In the genomic region with DNA sequence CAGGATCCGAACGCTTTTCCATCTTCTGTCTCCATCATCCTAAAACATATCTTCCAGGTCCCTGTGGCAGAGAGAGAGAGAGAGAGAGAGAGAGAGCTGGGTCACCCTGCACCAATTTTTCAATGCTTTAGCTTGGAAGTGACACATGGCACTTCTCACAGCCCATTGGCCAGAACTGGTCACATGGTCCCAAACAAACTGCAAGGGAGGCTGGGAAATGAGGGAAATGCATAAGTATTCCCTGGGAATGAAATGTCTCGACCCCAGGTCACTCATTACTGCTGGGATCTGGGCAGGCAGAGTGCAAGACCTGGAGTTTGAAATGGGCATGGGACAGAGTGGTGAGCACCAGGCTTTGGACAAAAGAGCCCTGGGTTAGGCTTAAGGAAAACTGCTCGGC, we compare ENCODE assay signal across 6 cellular contexts.
"Had no signal": no experiment of that assay in that cellular context is flagged by ENCODE, and none has a peak within 500 bp of the region (broad histone marks: within the 10 kb centered on the region; RNA-seq: fewer than 3 reads in every experiment).

No MANE protein-coding gene starts in this region.

- H3K9me3 ChIP-seq: testis, upper lobe of right lung had no signal

- H3K27ac ChIP-seq: testis, upper lobe of right lung had no signal

- H3K36me3 ChIP-seq: upper lobe of right lung had no signal

- H3K4me1 ChIP-seq: testis had no signal

- DNase-seq: hippocampal formation, kidney glomerular epithelial cell, SW 1271, testis had no signal

- H3K27me3 ChIP-seq: testis, upper lobe of right lung had no signal

- H3K4me3 ChIP-seq: lung, testis, upper lobe of right lung had no signal
